In the genomic region with DNA sequence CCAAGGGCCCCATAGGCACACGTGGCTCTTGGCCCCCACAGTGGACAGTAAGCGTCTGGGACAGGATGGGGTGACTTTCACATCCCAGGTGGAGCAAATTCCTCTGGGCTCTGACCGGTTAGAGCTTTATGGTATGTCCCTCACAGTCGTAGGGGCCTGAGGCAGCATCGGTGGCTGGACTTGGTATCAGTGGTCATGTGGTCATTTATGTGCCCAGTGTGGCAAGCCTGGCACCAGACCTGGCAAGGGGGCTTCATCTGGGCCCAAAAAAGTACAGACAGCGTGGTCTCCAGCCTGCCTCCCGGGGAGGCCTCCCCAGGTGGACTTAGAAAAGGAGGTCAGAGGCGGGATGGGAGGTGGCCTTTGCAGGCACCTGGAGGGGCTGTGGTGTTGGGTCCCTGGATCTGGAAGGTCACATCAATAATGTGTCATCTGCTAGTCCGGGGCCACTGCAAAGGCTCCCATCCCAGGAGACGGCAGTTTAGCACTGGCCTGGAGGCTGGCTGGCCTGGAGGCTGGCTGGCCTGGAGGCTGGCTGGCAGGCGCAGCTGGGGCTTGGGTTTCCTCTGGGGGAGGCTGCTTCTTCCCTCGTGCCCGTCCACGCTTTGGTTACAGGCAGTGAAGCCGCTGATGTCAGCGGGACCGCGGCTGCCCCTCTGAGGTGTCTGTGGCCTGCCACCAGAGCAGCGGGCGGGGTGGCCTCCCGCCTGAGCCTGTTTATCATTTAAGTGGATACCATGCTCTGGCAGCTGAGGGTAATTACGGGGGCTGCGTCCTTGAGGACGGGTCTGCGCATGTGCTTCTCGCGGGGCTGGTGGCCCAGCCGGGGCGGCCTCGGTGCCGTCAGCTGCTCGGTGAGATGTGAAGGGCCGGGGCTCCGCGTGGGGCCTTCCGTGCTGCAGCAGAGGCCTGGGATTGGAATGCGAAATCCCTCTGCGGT, we compare ENCODE assay signal across 19 cellular contexts.
"Had no signal": no experiment of that assay in that cellular context is flagged by ENCODE, and none has a peak within 500 bp of the region (broad histone marks: within the 10 kb centered on the region; RNA-seq: fewer than 3 reads in every experiment).

No MANE protein-coding gene starts in this region.

- H2AFZ ChIP-seq: parathyroid adenoma had no signal

- H3K4me1 ChIP-seq: left ventricle myocardium inferior, parathyroid adenoma, tibial nerve had no signal

- H3K9ac ChIP-seq: parathyroid adenoma had no signal

- H3K27ac Mint-ChIP-seq: activated CD8-positive, alpha-beta memory T cell treated with anti-CD3 and anti-CD28 coated beads, Interleukin-2, amount 10 ng/mL, durations not matched to agents 7 days and 5 days; activated naive CD4-positive, alpha-beta T cell treated with anti-CD3 and anti-CD28 coated beads, Interleukin-2, amount 50 U/mL, for 72 hours; activated T-cell treated with anti-CD3 and anti-CD28 coated beads, Interleukin-2, amount 50 U/mL, for 24 hours; dendritic cell treated with granulocyte-macrophage colony-stimulating factor and Interleukin-4, amounts not matched to agents 40 ng/mL and 50 ng/mL, for 4 days had no signal

- H3K27me3 ChIP-seq: brain microvascular endothelial cell had no signal

- DNase-seq: activated CD4-positive, alpha-beta T cell treated with anti-CD3 and anti-CD28 coated beads for 1 hour; activated CD4-positive, alpha-beta T cell treated with anti-CD3 and anti-CD28 coated beads, Interleukin-2, amount 50 U/mL, for 48 hours; activated CD8-positive, alpha-beta memory T cell treated with anti-CD3 and anti-CD28 coated beads, Interleukin-2, amount 10 ng/mL, durations not matched to agents 7 days and 5 days; activated effector memory CD4-positive, alpha-beta T cell treated with anti-CD3 and anti-CD28 coated beads, Interleukin-2, amount 50 U/mL, for 16 hours; activated T-cell treated with anti-CD3 and anti-CD28 coated beads, Interleukin-2, amount 50 U/mL, for 24 hours; amniotic stem cell; brain microvascular endothelial cell; glutamatergic neuron; left ventricle myocardium inferior; mesendoderm; small intestine; T-helper 9 cell had no signal

- H3K9me3 ChIP-seq: left ventricle myocardium inferior, tibial nerve had no signal

- FAIRE-seq: endometrium, small intestine had no signal

- H3K36me3 Mint-ChIP-seq: activated CD8-positive, alpha-beta memory T cell treated with anti-CD3 and anti-CD28 coated beads, Interleukin-2, amount 10 ng/mL, durations not matched to agents 7 days and 5 days; activated naive CD4-positive, alpha-beta T cell treated with anti-CD3 and anti-CD28 coated beads, Interleukin-2, amount 50 U/mL, for 72 hours had no signal

- H3K4me3 ChIP-seq: left ventricle myocardium inferior, tibial nerve had no signal

- H3K9me3 Mint-ChIP-seq: activated naive CD4-positive, alpha-beta T cell treated with anti-CD3 and anti-CD28 coated beads, Interleukin-2, amount 50 U/mL, for 72 hours; activated T-cell treated with anti-CD3 and anti-CD28 coated beads, Interleukin-2, amount 50 U/mL, for 24 hours; dendritic cell treated with granulocyte-macrophage colony-stimulating factor and Interleukin-4, amounts not matched to agents 40 ng/mL and 50 ng/mL, for 4 days; neural crest cell had no signal

- ATAC-seq: activated CD8-positive, alpha-beta memory T cell treated with anti-CD3 and anti-CD28 coated beads, Interleukin-2, amount 10 ng/mL, durations not matched to agents 7 days and 5 days; activated naive CD4-positive, alpha-beta T cell treated with anti-CD3 and anti-CD28 coated beads, Interleukin-2, amount 50 U/mL, for 72 hours; esophagus mucosa had no signal

- H3K4me1 Mint-ChIP-seq: activated CD8-positive, alpha-beta memory T cell treated with anti-CD3 and anti-CD28 coated beads, Interleukin-2, amount 10 ng/mL, durations not matched to agents 7 days and 5 days had no signal

- H3K27ac ChIP-seq: brain microvascular endothelial cell, left ventricle myocardium inferior, parathyroid adenoma, tibial nerve had no signal

- H3K36me3 ChIP-seq: brain microvascular endothelial cell, left ventricle myocardium inferior, tibial nerve had no signal

- H3K4me3 Mint-ChIP-seq: activated CD8-positive, alpha-beta memory T cell treated with anti-CD3 and anti-CD28 coated beads, Interleukin-2, amount 10 ng/mL, durations not matched to agents 7 days and 5 days; activated T-cell treated with anti-CD3 and anti-CD28 coated beads, Interleukin-2, amount 50 U/mL, for 24 hours; dendritic cell treated with granulocyte-macrophage colony-stimulating factor and Interleukin-4, amounts not matched to agents 40 ng/mL and 50 ng/mL, for 4 days; neural crest cell had no signal

- H3K79me2 ChIP-seq: parathyroid adenoma had no signal
